Comparison of ENCODE assay signal across 8 cellular contexts in the genomic region with DNA sequence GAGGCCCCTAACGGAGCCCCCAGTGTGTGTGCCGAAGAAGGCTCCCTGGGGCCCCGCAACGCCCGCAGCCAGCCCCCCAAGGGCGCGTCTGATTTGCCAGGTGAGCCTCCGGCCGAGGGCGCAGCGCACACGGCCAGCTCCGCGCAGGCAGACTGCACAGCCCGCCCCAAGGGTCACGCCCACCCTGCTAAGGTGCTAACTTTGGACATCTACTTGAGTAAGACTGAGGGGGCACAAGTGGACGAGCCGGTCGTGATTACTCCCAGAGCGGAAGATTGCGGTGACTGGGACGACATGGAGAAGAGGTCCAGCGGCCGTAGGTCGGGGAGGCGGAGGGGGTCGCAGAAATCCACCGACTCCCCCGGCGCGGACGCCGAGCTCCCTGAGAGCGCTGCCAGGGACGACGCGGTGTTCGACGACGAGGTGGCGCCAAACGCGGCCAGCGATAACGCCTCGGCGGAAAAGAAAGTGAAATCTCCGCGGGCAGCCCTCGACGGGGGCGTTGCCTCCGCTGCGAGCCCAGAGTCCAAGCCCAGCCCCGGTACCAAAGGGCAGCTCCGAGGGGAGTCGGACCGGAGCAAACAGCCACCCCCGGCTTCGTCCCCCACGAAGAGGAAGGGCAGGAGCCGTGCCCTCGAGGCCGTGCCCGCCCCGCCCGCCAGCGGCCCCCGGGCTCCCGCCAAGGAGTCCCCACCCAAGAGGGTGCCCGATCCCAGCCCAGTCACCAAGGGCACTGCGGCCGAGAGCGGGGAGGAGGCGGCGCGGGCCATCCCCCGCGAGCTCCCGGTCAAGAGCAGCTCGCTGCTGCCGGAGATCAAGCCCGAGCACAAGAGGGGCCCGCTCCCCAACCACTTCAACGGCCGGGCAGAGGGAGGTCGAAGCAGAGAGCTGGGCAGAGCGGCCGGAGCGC.
DNase-seq lines count a peak whose midpoint lies in the region; ATAC-seq and TF ChIP-seq lines count a peak whose summit lies in the region.

No MANE protein-coding gene starts in this region.

- peaks cover 11% of the 10 kb centered on the region for H3K27me3 ChIP-seq in suprapubic skin

- H3K4me3 ChIP-seq in suprapubic skin = peak overlapping the region; percentile 96

- DNase-seq in NCI-H82 (lab: John Stamatoyannopoulos, UW) = peak; percentile 42
- DNase-seq in NCI-H82 treated with DMSO at 0.1 percent for 48 hours (lab: John Stamatoyannopoulos, UW; ENCODE audit: unreplicated experiment) = no peak
- peak; percentile 43 for DNase-seq in NCI-H2227 (lab: John Stamatoyannopoulos, UW; ENCODE audit: unreplicated experiment)
- peak; percentile 72 for DNase-seq in activated T-cell treated with anti-CD3 and anti-CD28 coated beads for 48 hours (ENCODE audit: low read depth)
- DNase-seq in fibroblast of gingiva (ENCODE audit: low read depth) = peak; percentile 59
- DNase-seq in suprapubic skin (ENCODE audit: low spot score in 2 of 2) = peak; percentile 82 to 86

- H3K36me3 Mint-ChIP-seq in nephron (ENCODE audit: low read depth) = no peaks in the 10 kb centered on the region

- peak; percentile 66 for ATAC-seq in HG02885 (IDR thresholded peaks at IDR 0.05; ENCODE audit: poor library complexity, unreplicated experiment)

- H3K27ac Mint-ChIP-seq in nephron = no peak overlapping the region

- H3K27ac ChIP-seq in suprapubic skin = peak overlapping the region; percentile 99

- H3K36me3 ChIP-seq in suprapubic skin = no peaks in the 10 kb centered on the region

- no peaks in the 10 kb centered on the region for H3K9me3 ChIP-seq in suprapubic skin

- H3K4me1 Mint-ChIP-seq in nephron = peaks cover 39% of the 10 kb centered on the region

- no peak for TF ChIP-seq POLR2A in suprapubic skin (IDR thresholded peaks at IDR 0.05)

- H3K4me1 ChIP-seq in suprapubic skin = peaks cover 74% of the 10 kb centered on the region

- no peak for TF ChIP-seq EP300 in suprapubic skin (IDR thresholded peaks at IDR 0.05)

- TF ChIP-seq CTCF in nephron (IDR thresholded peaks at IDR 0.05; ENCODE audit: unreplicated experiment in 3 of 3) = no peak
- peak; percentile 3 to 29 for TF ChIP-seq CTCF in suprapubic skin (IDR thresholded peaks at IDR 0.05)

- under 1% methylated on average over 32 of the region's 90 CpGs for WGBS in suprapubic skin

- H3K9me3 Mint-ChIP-seq in nephron = peaks cover 5% of the 10 kb centered on the region

- peak overlapping the region; percentile 80 to 85 (median 84) for H3K4me3 Mint-ChIP-seq in nephron

- peaks cover 93% of the 10 kb centered on the region for H3K27me3 Mint-ChIP-seq in nephron (ENCODE audit: low read depth)

Comparison
In these comparisons a context has a peak if more than half of its experiments do, and no peak if none do; other contexts are left out.
1. CTCF ChIP-seq: peak in suprapubic skin (2 of 2); none in nephron (0 of 3).